ENCODE assay signal across 8 cellular contexts in the genomic region with DNA sequence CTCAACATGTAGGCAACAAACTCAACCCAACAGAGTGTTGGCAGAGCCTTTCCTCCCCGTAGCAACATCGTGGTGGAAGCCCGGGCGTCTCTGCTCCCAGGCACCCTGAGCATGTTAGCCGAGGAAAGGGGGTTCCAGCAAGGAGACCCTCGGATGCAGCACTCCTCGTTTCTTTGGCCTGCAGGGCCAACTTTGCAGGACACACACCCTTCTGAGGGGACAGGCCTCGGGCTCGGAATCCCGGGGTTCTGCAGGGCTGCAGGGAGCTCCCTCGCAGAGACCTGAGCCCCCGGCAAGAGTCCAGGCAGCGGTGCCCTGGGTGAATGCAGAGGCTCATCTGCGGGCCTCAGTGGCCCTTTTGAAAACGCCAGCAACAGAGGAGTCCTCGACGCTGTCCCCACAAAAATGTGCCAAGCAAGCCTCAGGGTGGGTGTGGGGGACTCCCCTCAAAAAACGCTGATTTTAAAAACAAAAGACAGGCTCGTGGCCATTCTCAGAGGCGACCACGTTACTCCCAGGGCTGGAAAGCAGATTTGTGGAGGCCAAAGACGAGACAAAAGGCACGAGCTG.
DNase-seq lines count a peak whose midpoint lies in the region; ATAC-seq lines count a peak whose summit lies in the region.

No MANE protein-coding gene starts in this region.

- peaks cover 18% of the 10 kb centered on the region for H3K4me1 ChIP-seq in adipocyte (ENCODE audit: control insufficient read depth, insufficient read depth, low read length)

- DNase-seq in activated CD8-positive, alpha-beta memory T cell treated with anti-CD3 and anti-CD28 coated beads for 24 hours, result peak; percentile 55
- DNase-seq in activated CD8-positive, alpha-beta memory T cell treated with anti-CD3 and anti-CD28 coated beads, Interleukin-2, amount 50 U/mL, for 48 hours, result no peak
- DNase-seq in adipocyte (ENCODE audit: low read depth) (peak; percentile 45), skeletal muscle cell (ENCODE audit: low read depth) (no peak), inferior parietal cortex (ENCODE audit: extremely low spot score) (no peak)

- H3K36me3 ChIP-seq in adipocyte (ENCODE audit: control insufficient read depth, insufficient read depth, low read length, severe bottlenecking), result no peaks in the 10 kb centered on the region

- ATAC-seq in GM21576 (IDR thresholded peaks at IDR 0.05; ENCODE audit: unreplicated experiment) (no peak), GM19324 (IDR thresholded peaks at IDR 0.05; ENCODE audit: low FRiP score, unreplicated experiment) (no peak)

- H3K27me3 ChIP-seq in adipocyte (replicated peaks; ENCODE audit: control insufficient read depth, insufficient read depth, low read length), result no peaks in the 10 kb centered on the region

- no peaks in the 10 kb centered on the region for H3K9me3 ChIP-seq in adipocyte (ENCODE audit: control insufficient read depth, low read length)

- H3K4me3 ChIP-seq in adipocyte (ENCODE audit: low read length) (peak overlapping the region; percentile 84), iPS-11a (ENCODE audit: low read depth, low read length) (peak overlapping the region; percentile 43), skeletal muscle cell (ENCODE audit: low read depth, low read length) (peak overlapping the region; percentile 67)

- peak overlapping the region; percentile 88 for H3K9ac ChIP-seq in adipocyte (ENCODE audit: low read length)

Comparison
In these comparisons a context has a peak if more than half of its experiments do, and no peak if none do; other contexts are left out.
1. DNase-seq: peak in activated CD8-positive, alpha-beta memory T cell treated with anti-CD3 and anti-CD28 coated beads for 24 hours (single experiment) and adipocyte (single experiment); none in activated CD8-positive, alpha-beta memory T cell treated with anti-CD3 and anti-CD28 coated beads, Interleukin-2, amount 50 U/mL, for 48 hours (single experiment), skeletal muscle cell (single experiment) and inferior parietal cortex (single experiment).
2. Peak in every context shown above with its lines, with median percentiles within 50 percentile points of each other: H3K4me3 ChIP-seq.